6 cellular contexts compared by ENCODE assay signal in genomic region chr12:105162174-105162573, GRCh38.
"Had no signal": no experiment of that assay in that cellular context is flagged by ENCODE, and none has a peak within 500 bp of the region (broad histone marks: within the 10 kb centered on the region; RNA-seq: fewer than 3 reads in every experiment).

No MANE protein-coding gene starts in this region.

- H3K4me3 Mint-ChIP-seq: IgD-negative memory B cell had no signal

- H3K9me3 Mint-ChIP-seq: IgD-negative memory B cell had no signal

- FAIRE-seq: HepG2, HTR-8/SVneo, K562 had no signal

- H3K27me3 Mint-ChIP-seq: IgD-negative memory B cell had no signal

- H3K27ac Mint-ChIP-seq: IgD-negative memory B cell had no signal

- DNase-seq: IMR-90, KBM-7 had no signal

- ATAC-seq: HepG2, K562 had no signal
